ENCODE assay signal across 1 cellular context in the genomic region with DNA sequence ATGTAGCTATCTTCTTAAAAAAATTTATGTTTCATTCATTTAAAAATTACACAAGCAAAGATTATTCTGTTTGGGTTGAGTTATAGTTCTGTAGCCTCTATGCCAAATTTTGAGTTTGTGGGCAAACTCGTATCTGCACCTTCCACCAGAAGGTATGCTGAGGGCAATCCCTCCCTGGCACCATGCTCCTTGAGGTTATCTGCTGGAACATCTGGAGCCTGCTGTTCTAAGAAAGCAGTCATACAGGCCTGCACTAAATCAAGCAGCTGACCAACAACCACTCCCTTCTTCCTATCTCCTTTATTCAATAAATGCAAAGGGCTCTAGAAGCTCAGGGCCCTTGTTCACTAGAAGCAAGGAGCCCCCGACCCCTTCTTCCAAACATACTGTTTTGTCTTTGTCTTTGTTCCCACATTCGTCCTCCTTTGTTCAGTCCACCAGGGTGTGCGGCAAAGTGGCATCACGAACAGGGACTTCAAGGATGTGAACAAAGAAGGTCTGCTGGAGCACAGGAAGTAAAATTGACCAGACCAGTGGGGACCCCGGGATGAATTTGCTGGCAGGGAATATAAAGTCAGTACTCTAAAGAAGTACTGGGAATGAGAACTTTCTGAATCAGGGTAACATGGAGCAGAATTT.
TF ChIP-seq lines count a peak whose summit lies in the region.

No MANE protein-coding gene starts in this region.

TF ChIP-seq in K562, 482 proteins besides CTCF, POLR2A, EP300 and RAD21 (continued from another document and continues in another):
- TF ChIP-seq, protein P1, sequence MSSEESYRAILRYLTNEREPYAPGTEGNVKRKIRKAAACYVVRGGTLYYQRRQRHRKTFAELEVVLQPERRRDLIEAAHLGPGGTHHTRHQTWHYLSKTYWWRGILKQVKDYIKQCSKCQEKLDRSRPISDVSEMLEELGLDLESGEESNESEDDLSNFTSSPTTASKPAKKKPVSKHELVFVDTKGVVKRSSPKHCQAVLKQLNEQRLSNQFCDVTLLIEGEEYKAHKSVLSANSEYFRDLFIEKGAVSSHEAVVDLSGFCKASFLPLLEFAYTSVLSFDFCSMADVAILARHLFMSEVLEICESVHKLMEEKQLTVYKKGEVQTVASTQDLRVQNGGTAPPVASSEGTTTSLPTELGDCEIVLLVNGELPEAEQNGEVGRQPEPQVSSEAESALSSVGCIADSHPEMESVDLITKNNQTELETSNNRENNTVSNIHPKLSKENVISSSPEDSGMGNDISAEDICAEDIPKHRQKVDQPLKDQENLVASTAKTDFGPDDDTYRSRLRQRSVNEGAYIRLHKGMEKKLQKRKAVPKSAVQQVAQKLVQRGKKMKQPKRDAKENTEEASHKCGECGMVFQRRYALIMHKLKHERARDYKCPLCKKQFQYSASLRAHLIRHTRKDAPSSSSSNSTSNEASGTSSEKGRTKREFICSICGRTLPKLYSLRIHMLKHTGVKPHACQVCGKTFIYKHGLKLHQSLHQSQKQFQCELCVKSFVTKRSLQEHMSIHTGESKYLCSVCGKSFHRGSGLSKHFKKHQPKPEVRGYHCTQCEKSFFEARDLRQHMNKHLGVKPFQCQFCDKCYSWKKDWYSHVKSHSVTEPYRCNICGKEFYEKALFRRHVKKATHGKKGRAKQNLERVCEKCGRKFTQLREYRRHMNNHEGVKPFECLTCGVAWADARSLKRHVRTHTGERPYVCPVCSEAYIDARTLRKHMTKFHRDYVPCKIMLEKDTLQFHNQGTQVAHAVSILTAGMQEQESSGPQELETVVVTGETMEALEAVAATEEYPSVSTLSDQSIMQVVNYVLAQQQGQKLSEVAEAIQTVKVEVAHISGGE (CRISPR knock-in tag; IDR thresholded peaks at IDR 0.05) = no peak; a peak in 1 of 6 replicates
- no peak for TF ChIP-seq RBM39 (optimal IDR thresholded peaks at IDR 0.05; ENCODE audit: low read depth, low read length)
- TF ChIP-seq, protein P2, sequence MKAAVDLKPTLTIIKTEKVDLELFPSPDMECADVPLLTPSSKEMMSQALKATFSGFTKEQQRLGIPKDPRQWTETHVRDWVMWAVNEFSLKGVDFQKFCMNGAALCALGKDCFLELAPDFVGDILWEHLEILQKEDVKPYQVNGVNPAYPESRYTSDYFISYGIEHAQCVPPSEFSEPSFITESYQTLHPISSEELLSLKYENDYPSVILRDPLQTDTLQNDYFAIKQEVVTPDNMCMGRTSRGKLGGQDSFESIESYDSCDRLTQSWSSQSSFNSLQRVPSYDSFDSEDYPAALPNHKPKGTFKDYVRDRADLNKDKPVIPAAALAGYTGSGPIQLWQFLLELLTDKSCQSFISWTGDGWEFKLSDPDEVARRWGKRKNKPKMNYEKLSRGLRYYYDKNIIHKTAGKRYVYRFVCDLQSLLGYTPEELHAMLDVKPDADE (conservative IDR thresholded peaks at IDR 0.05; ENCODE audit: control insufficient read depth, low read depth, low read length) = 0 out of 2 replicates have a peak, but pooled peaks have one; percentile 62
- TF ChIP-seq ZFP30 (CRISPR knock-in tag; IDR thresholded peaks at IDR 0.05; ENCODE audit: borderline replicate concordance) = no peak
- TF ChIP-seq, protein P3, sequence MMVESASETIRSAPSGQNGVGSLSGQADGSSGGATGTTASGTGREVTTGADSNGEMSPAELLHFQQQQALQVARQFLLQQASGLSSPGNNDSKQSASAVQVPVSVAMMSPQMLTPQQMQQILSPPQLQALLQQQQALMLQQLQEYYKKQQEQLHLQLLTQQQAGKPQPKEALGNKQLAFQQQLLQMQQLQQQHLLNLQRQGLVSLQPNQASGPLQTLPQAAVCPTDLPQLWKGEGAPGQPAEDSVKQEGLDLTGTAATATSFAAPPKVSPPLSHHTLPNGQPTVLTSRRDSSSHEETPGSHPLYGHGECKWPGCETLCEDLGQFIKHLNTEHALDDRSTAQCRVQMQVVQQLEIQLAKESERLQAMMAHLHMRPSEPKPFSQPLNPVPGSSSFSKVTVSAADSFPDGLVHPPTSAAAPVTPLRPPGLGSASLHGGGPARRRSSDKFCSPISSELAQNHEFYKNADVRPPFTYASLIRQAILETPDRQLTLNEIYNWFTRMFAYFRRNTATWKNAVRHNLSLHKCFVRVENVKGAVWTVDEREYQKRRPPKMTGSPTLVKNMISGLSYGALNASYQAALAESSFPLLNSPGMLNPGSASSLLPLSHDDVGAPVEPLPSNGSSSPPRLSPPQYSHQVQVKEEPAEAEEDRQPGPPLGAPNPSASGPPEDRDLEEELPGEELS (CRISPR knock-in tag; IDR thresholded peaks at IDR 0.05; ENCODE audit: borderline replicate concordance) = no peak
- TF ChIP-seq E2F3 (CRISPR knock-in tag; IDR thresholded peaks at IDR 0.05) = 0 out of 2 replicates have a peak, but pooled peaks have one; percentile 39
- TF ChIP-seq, protein P4, sequence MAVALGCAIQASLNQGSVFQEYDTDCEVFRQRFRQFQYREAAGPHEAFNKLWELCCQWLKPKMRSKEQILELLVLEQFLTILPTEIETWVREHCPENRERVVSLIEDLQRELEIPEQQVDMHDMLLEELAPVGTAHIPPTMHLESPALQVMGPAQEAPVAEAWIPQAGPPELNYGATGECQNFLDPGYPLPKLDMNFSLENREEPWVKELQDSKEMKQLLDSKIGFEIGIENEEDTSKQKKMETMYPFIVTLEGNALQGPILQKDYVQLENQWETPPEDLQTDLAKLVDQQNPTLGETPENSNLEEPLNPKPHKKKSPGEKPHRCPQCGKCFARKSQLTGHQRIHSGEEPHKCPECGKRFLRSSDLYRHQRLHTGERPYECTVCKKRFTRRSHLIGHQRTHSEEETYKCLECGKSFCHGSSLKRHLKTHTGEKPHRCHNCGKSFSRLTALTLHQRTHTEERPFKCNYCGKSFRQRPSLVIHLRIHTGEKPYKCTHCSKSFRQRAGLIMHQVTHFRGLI (CRISPR knock-in tag; IDR thresholded peaks at IDR 0.05) = peak; percentile 58; the same call in 1 of the 2 replicates
- peak in 1 of 2 experiments; percentile 88; a peak in 1 of 4 replicates for TF ChIP-seq ARNT (IDR thresholded peaks at IDR 0.05)
- TF ChIP-seq DACH1 (IDR thresholded peaks at IDR 0.05; ENCODE audit: partially characterized antibody) = peak; percentile 58
- TF ChIP-seq ZNF165 (CRISPR knock-in tag; IDR thresholded peaks at IDR 0.05; ENCODE audit: borderline replicate concordance) = no peak
- TF ChIP-seq MEF2D (tag; conservative IDR thresholded peaks at IDR 0.05; ENCODE audit: low read depth) = peak; percentile 36; the same call in 1 of the 2 replicates
- 0 out of 2 replicates have a peak, but pooled peaks have one; percentile 56 for TF ChIP-seq ERF (CRISPR knock-in tag; IDR thresholded peaks at IDR 0.05)
- TF ChIP-seq ZKSCAN8 (CRISPR knock-in tag; IDR thresholded peaks at IDR 0.05) = no peak
- TF ChIP-seq NCOA2 (IDR thresholded peaks at IDR 0.05; ENCODE audit: partially characterized antibody in 2 of 2) = no peak
- no peak; a peak in 1 of 4 replicates for TF ChIP-seq CSDE1 (IDR thresholded peaks at IDR 0.05)
- peak; percentile 87; the same call in 1 of the 2 replicates for TF ChIP-seq CC2D1A (IDR thresholded peaks at IDR 0.05)
- TF ChIP-seq, protein P5, sequence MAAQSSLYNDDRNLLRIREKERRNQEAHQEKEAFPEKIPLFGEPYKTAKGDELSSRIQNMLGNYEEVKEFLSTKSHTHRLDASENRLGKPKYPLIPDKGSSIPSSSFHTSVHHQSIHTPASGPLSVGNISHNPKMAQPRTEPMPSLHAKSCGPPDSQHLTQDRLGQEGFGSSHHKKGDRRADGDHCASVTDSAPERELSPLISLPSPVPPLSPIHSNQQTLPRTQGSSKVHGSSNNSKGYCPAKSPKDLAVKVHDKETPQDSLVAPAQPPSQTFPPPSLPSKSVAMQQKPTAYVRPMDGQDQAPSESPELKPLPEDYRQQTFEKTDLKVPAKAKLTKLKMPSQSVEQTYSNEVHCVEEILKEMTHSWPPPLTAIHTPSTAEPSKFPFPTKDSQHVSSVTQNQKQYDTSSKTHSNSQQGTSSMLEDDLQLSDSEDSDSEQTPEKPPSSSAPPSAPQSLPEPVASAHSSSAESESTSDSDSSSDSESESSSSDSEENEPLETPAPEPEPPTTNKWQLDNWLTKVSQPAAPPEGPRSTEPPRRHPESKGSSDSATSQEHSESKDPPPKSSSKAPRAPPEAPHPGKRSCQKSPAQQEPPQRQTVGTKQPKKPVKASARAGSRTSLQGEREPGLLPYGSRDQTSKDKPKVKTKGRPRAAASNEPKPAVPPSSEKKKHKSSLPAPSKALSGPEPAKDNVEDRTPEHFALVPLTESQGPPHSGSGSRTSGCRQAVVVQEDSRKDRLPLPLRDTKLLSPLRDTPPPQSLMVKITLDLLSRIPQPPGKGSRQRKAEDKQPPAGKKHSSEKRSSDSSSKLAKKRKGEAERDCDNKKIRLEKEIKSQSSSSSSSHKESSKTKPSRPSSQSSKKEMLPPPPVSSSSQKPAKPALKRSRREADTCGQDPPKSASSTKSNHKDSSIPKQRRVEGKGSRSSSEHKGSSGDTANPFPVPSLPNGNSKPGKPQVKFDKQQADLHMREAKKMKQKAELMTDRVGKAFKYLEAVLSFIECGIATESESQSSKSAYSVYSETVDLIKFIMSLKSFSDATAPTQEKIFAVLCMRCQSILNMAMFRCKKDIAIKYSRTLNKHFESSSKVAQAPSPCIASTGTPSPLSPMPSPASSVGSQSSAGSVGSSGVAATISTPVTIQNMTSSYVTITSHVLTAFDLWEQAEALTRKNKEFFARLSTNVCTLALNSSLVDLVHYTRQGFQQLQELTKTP (IDR thresholded peaks at IDR 0.05; ENCODE audit: low read depth in 1 of 2, partially characterized antibody in 2 of 2) = peak in 1 of 2 experiments; percentile 47
- 0 out of 2 replicates have a peak, but pooled peaks have one; percentile 40 for TF ChIP-seq RUNX1 (IDR thresholded peaks at IDR 0.05; ENCODE audit: low read depth)
- TF ChIP-seq GATAD2B (IDR thresholded peaks at IDR 0.05; ENCODE audit: borderline replicate concordance) = peak; percentile 80; the same call in 1 of the 2 replicates
- TF ChIP-seq CXXC5 (CRISPR knock-in tag; IDR thresholded peaks at IDR 0.05) = peak; percentile 61; the same call in 1 of the 2 replicates
- TF ChIP-seq, protein P6, sequence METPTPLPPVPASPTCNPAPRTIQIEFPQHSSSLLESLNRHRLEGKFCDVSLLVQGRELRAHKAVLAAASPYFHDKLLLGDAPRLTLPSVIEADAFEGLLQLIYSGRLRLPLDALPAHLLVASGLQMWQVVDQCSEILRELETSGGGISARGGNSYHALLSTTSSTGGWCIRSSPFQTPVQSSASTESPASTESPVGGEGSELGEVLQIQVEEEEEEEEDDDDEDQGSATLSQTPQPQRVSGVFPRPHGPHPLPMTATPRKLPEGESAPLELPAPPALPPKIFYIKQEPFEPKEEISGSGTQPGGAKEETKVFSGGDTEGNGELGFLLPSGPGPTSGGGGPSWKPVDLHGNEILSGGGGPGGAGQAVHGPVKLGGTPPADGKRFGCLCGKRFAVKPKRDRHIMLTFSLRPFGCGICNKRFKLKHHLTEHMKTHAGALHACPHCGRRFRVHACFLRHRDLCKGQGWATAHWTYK (CRISPR knock-in tag; IDR thresholded peaks at IDR 0.05) = peak; percentile 38; the same call in 1 of the 2 replicates
- peak; percentile 37; the same call in 1 of the 2 replicates for TF ChIP-seq ELF1 (tag; IDR thresholded peaks at IDR 0.05)
- peak; percentile 66 for TF ChIP-seq BHLHE40 (IDR thresholded peaks at IDR 0.05; ENCODE audit: low read length)
- TF ChIP-seq PHF8 (IDR thresholded peaks at IDR 0.05; ENCODE audit: borderline replicate concordance, low read length) = no peak
- peak in 1 of 2 experiments; percentile 57; a peak in 2 of 4 replicates for TF ChIP-seq TBL1XR1 (IDR thresholded peaks at IDR 0.05; ENCODE audit: low read length in 2 of 2)
- peak; percentile 84 for TF ChIP-seq PHB2 (IDR thresholded peaks at IDR 0.05; ENCODE audit: low read depth)
- TF ChIP-seq, protein P7, sequence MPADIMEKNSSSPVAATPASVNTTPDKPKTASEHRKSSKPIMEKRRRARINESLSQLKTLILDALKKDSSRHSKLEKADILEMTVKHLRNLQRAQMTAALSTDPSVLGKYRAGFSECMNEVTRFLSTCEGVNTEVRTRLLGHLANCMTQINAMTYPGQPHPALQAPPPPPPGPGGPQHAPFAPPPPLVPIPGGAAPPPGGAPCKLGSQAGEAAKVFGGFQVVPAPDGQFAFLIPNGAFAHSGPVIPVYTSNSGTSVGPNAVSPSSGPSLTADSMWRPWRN (IDR thresholded peaks at IDR 0.05; ENCODE audit: low read depth) = peak; percentile 83; the same call in 1 of the 2 replicates
- peak; percentile 76; the same call in 1 of the 2 replicates for TF ChIP-seq NBN (IDR thresholded peaks at IDR 0.05; ENCODE audit: low read depth)
- TF ChIP-seq, protein P8, sequence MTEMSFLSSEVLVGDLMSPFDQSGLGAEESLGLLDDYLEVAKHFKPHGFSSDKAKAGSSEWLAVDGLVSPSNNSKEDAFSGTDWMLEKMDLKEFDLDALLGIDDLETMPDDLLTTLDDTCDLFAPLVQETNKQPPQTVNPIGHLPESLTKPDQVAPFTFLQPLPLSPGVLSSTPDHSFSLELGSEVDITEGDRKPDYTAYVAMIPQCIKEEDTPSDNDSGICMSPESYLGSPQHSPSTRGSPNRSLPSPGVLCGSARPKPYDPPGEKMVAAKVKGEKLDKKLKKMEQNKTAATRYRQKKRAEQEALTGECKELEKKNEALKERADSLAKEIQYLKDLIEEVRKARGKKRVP (CRISPR knock-in tag; IDR thresholded peaks at IDR 0.05) = peak; percentile 68
- TF ChIP-seq SMARCC2 (IDR thresholded peaks at IDR 0.05; ENCODE audit: low read depth) = peak; percentile 86
- TF ChIP-seq NCOR1 (IDR thresholded peaks at IDR 0.05) = peak; percentile 94
- peak in 1 of 2 experiments; percentile 82; a peak in 2 of 3 replicates for TF ChIP-seq CBX3 (IDR thresholded peaks at IDR 0.05; ENCODE audit: borderline replicate concordance in 1 of 2, low read length in 2 of 2)
- TF ChIP-seq PML (IDR thresholded peaks at IDR 0.05; ENCODE audit: low read length) = peak; percentile 95
- TF ChIP-seq ZKSCAN1 (IDR thresholded peaks at IDR 0.05; ENCODE audit: low read depth, low read length) = 0 out of 2 replicates have a peak, but pooled peaks have one; percentile 48
- peak; percentile 18; the same call in 1 of the 2 replicates for TF ChIP-seq GATAD2A (IDR thresholded peaks at IDR 0.05)
- TF ChIP-seq ZNF644 (tag; IDR thresholded peaks at IDR 0.05; ENCODE audit: low read depth) = peak; percentile 71; the same call in 1 of the 2 replicates
- TF ChIP-seq, protein P9, sequence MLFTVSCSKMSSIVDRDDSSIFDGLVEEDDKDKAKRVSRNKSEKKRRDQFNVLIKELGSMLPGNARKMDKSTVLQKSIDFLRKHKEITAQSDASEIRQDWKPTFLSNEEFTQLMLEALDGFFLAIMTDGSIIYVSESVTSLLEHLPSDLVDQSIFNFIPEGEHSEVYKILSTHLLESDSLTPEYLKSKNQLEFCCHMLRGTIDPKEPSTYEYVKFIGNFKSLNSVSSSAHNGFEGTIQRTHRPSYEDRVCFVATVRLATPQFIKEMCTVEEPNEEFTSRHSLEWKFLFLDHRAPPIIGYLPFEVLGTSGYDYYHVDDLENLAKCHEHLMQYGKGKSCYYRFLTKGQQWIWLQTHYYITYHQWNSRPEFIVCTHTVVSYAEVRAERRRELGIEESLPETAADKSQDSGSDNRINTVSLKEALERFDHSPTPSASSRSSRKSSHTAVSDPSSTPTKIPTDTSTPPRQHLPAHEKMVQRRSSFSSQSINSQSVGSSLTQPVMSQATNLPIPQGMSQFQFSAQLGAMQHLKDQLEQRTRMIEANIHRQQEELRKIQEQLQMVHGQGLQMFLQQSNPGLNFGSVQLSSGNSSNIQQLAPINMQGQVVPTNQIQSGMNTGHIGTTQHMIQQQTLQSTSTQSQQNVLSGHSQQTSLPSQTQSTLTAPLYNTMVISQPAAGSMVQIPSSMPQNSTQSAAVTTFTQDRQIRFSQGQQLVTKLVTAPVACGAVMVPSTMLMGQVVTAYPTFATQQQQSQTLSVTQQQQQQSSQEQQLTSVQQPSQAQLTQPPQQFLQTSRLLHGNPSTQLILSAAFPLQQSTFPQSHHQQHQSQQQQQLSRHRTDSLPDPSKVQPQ (CRISPR knock-in tag; IDR thresholded peaks at IDR 0.05; ENCODE audit: borderline replicate concordance) = no peak
- TF ChIP-seq DPF2 (IDR thresholded peaks at IDR 0.05) = peak; percentile 97
- TF ChIP-seq ZNF764 (CRISPR knock-in tag; IDR thresholded peaks at IDR 0.05; ENCODE audit: low read depth) = no peak
- TF ChIP-seq MTF1 (CRISPR knock-in tag; IDR thresholded peaks at IDR 0.05; ENCODE audit: borderline replicate concordance) = no peak
- TF ChIP-seq TAL1 (IDR thresholded peaks at IDR 0.05) = peak; percentile 95
